7 cellular contexts compared by ENCODE assay signal in genomic region chr9:36258989-36259315, GRCh38. TPM values are rescaled to one million over a fixed set of nuclear protein-coding genes. Genes with fewer than 3 reads are reported as not detected.
DNase-seq lines count a peak whose midpoint lies in the region; ATAC-seq and TF ChIP-seq lines count a peak whose summit lies in the region.

No MANE protein-coding gene starts in this region.

- H3K4me1 Mint-ChIP-seq in HFFc6 (ENCODE audit: low read depth): peaks cover 7% of the 10 kb centered on the region
- peaks cover 15% of the 10 kb centered on the region for H3K4me1 Mint-ChIP-seq in activated CD8-positive, alpha-beta T cell treated with anti-CD3 and anti-CD28 coated beads, Interleukin-2, amount 10 ng/mL, durations not matched to agents 7 days and 5 days (ENCODE audit: low read depth)
- H3K4me1 Mint-ChIP-seq in stimulated activated naive CD8-positive, alpha-beta T cell treated with anti-CD3 and anti-CD28 coated beads, Interleukin-15, amount 100 ng/mL, for 72 hours: peaks cover 7% of the 10 kb centered on the region

- no peak for ATAC-seq in activated CD8-positive, alpha-beta T cell treated with anti-CD3 and anti-CD28 coated beads, Interleukin-2, amount 10 ng/mL, durations not matched to agents 7 days and 5 days
- ATAC-seq in stimulated activated naive CD8-positive, alpha-beta T cell treated with anti-CD3 and anti-CD28 coated beads, Interleukin-15, amount 100 ng/mL, for 72 hours: no peak
- no peak for ATAC-seq in HG02642 (IDR thresholded peaks at IDR 0.05; ENCODE audit: poor library complexity, unreplicated experiment)
- no peak for ATAC-seq in HG03280 (IDR thresholded peaks at IDR 0.05; ENCODE audit: unreplicated experiment)

- no peak for TF ChIP-seq CTCF in HFFc6 (IDR thresholded peaks at IDR 0.05)

- H3K4me3 ChIP-seq in iPS-18c (ENCODE audit: insufficient read depth, low read depth, low read length): peak overlapping the region; percentile 69; the same call in 1 of the 2 replicates

- H3K9me3 ChIP-seq in iPS-18c (ENCODE audit: control insufficient read depth, insufficient read depth, low read length): peaks cover 2% of the 10 kb centered on the region

- peak overlapping the region; percentile 92 for H3K27ac Mint-ChIP-seq in HFFc6
- peak overlapping the region; percentile 96 for H3K27ac Mint-ChIP-seq in activated CD8-positive, alpha-beta T cell treated with anti-CD3 and anti-CD28 coated beads, Interleukin-2, amount 10 ng/mL, durations not matched to agents 7 days and 5 days
- peak overlapping the region in 1 of 2 donors; percentile 85 for H3K27ac Mint-ChIP-seq in stimulated activated naive CD8-positive, alpha-beta T cell treated with anti-CD3 and anti-CD28 coated beads, Interleukin-15, amount 100 ng/mL, for 72 hours

- H3K9me3 Mint-ChIP-seq in HFFc6: no peaks in the 10 kb centered on the region
- no peaks in the 10 kb centered on the region for H3K9me3 Mint-ChIP-seq in activated CD8-positive, alpha-beta T cell treated with anti-CD3 and anti-CD28 coated beads, Interleukin-2, amount 10 ng/mL, durations not matched to agents 7 days and 5 days (ENCODE audit: insufficient read depth)
- no peaks in the 10 kb centered on the region for H3K9me3 Mint-ChIP-seq in stimulated activated naive CD8-positive, alpha-beta T cell treated with anti-CD3 and anti-CD28 coated beads, Interleukin-15, amount 100 ng/mL, for 72 hours

- DNase-seq in HFFc6 (no peak), iPS-NIHi7 (ENCODE audit: extremely low spot score) (no peak)
- DNase-seq in activated CD8-positive, alpha-beta T cell treated with anti-CD3 and anti-CD28 coated beads, Interleukin-2, amount 10 ng/mL, durations not matched to agents 7 days and 5 days: no peak
- DNase-seq in stimulated activated naive CD8-positive, alpha-beta T cell treated with anti-CD3 and anti-CD28 coated beads, Interleukin-15, amount 100 ng/mL, for 72 hours: no peak

- H3K36me3 Mint-ChIP-seq in HFFc6 (ENCODE audit: low read depth): peaks cover 5% of the 10 kb centered on the region; the same call in 1 of the 2 replicates
- peaks cover 4% of the 10 kb centered on the region for H3K36me3 Mint-ChIP-seq in activated CD8-positive, alpha-beta T cell treated with anti-CD3 and anti-CD28 coated beads, Interleukin-2, amount 10 ng/mL, durations not matched to agents 7 days and 5 days (ENCODE audit: low read depth)

- peaks cover 2% of the 10 kb centered on the region; the same call in 1 of the 2 replicates for H3K27me3 Mint-ChIP-seq in HFFc6 (ENCODE audit: insufficient read depth)
- H3K27me3 Mint-ChIP-seq in activated CD8-positive, alpha-beta T cell treated with anti-CD3 and anti-CD28 coated beads, Interleukin-2, amount 10 ng/mL, durations not matched to agents 7 days and 5 days (ENCODE audit: low read depth): no peaks in the 10 kb centered on the region
- no peaks in the 10 kb centered on the region for H3K27me3 Mint-ChIP-seq in stimulated activated naive CD8-positive, alpha-beta T cell treated with anti-CD3 and anti-CD28 coated beads, Interleukin-15, amount 100 ng/mL, for 72 hours

- POLR2A ChIA-PET in activated CD8-positive, alpha-beta T cell treated with anti-CD3 and anti-CD28 coated beads, Interleukin-2, amount 10 ng/mL, durations not matched to agents 7 days and 5 days (lab: Charles Lee): interaction anchor here (0.6 to 1.7 kb wide), 11 partner anchors 27 to 526 kb away, joined by 3 to 15 read pairs (median 3); partner anchors contain the start of genes CLTA, CREB3, RNF38 and TLN1

- peak overlapping the region; percentile 94 for H3K4me3 Mint-ChIP-seq in HFFc6
- H3K4me3 Mint-ChIP-seq in activated CD8-positive, alpha-beta T cell treated with anti-CD3 and anti-CD28 coated beads, Interleukin-2, amount 10 ng/mL, durations not matched to agents 7 days and 5 days: peak overlapping the region; percentile 97
- H3K4me3 Mint-ChIP-seq in stimulated activated naive CD8-positive, alpha-beta T cell treated with anti-CD3 and anti-CD28 coated beads, Interleukin-15, amount 100 ng/mL, for 72 hours: peak overlapping the region; percentile 88 to 96

- CTCF ChIA-PET in activated CD8-positive, alpha-beta T cell treated with anti-CD3 and anti-CD28 coated beads, Interleukin-2, amount 10 ng/mL, durations not matched to agents 7 days and 5 days (lab: Charles Lee): interaction anchor here (1.4 to 2.9 kb wide), 4 partner anchors 10 to 148 kb away, joined by 5 to 10 read pairs (median 8); partner anchors contain the start of gene CLTA

RNA-seq across cellular contexts. Expression of gene GNE, which starts 0.7 kb away (rescaled TPM):
- total RNA-seq in HFFc6 (2021; fragmentation: NEBNext Ultra II Directional; extraction: Animal tissue kit (Norgen Biotek cat#: 25700)): 10 to 100 TPM; 15.8 to 18.9 (median 17.8) TPM
- 10 to 100 TPM; 15.2 to 16.1 TPM for total RNA-seq in activated CD8-positive, alpha-beta T cell treated with anti-CD3 and anti-CD28 coated beads, Interleukin-2, amount 10 ng/mL, durations not matched to agents 7 days and 5 days
